ENCODE assay signal across 23 cellular contexts in genomic region chr4:73442275-73442674, GRCh38. TPM values are rescaled to one million over a fixed set of nuclear protein-coding genes. Genes with fewer than 3 reads are reported as not detected.
DNase-seq lines count a peak whose midpoint lies in the region; ATAC-seq, FAIRE-seq and TF ChIP-seq lines count a peak whose summit lies in the region.
"Had no signal": no experiment of that assay in that cellular context is flagged by ENCODE, and none has a peak within 500 bp of the region (broad histone marks: within the 10 kb centered on the region; RNA-seq: fewer than 3 reads in every experiment).

No MANE protein-coding gene starts in this region.

- H3K4me1 ChIP-seq in PC-3 (ENCODE audit: insufficient read depth, low read length) (peaks cover 20% of the 10 kb centered on the region), astrocyte (ENCODE audit: insufficient read depth, low read length) (no peaks in the 10 kb centered on the region), HepG2 (ENCODE audit: insufficient read depth, low read length) (peaks cover 67% of the 10 kb centered on the region)
- H3K4me1 ChIP-seq: BE2C had no signal

- no peak overlapping the region for H3K27ac ChIP-seq in PC-3 (ENCODE audit: low read length)
- no peak overlapping the region for H3K27ac ChIP-seq in astrocyte (ENCODE audit: low read depth, low read length)
- H3K27ac ChIP-seq in HepG2 (ENCODE audit: extremely low read length, insufficient read depth, low read length) = peak overlapping the region; percentile 64
- H3K27ac ChIP-seq: SK-N-MC had no signal

- no peak for FAIRE-seq in astrocyte (lab: Jason Lieb, UNC)
- no peak for FAIRE-seq in HepG2 (lab: Jason Lieb, UNC)
- FAIRE-seq: D721Med, GM12891 had no signal

- H3K4me2 ChIP-seq in PC-3 (ENCODE audit: low read length) (peak overlapping the region; percentile 68), astrocyte (ENCODE audit: low read length) (peak overlapping the region; percentile 12), HepG2 (ENCODE audit: low read depth, low read length) (peak overlapping the region; percentile 66)

- POLR2A ChIA-PET in PC-3 (lab: Charles Lee; ENCODE audit: unreplicated experiment) (no interaction called here), HepG2 (lab: Yijun Ruan, JAX) (no interaction called here)

- ATAC-seq in PC-3 = peak; percentile 66
- ATAC-seq in HepG2 = no peak
- ATAC-seq in SK-N-SH treated with all-trans-retinoic acid at 6 μM for 48 hours = no peak
- no peak for ATAC-seq in HG02610 (IDR thresholded peaks at IDR 0.05; ENCODE audit: unreplicated experiment)

- H3K4me1 Mint-ChIP-seq in HFFc6 (ENCODE audit: low read depth) (peaks cover 23% of the 10 kb centered on the region), astrocyte (ENCODE audit: low read depth, unreplicated experiment) (peaks cover 2% of the 10 kb centered on the region)

- intact Hi-C loops in PC-3 (cut with micrococcal nuclease) (no loop called here), HepG2 (cut with micrococcal nuclease; ENCODE audit: unreplicated experiment) (loop anchor here (10.0 kb wide), 1 partner anchor 213 kb away; no protein-coding TSS in a partner anchor)

- BruUV-seq in PC-3 (replicated peaks; lab: Mats Ljungman, UMichigan) = no TSS peak
- no TSS peak for BruUV-seq in HepG2 (replicated peaks; lab: Mats Ljungman, UMichigan)

- H3K27ac Mint-ChIP-seq in HFFc6 (no peak overlapping the region), astrocyte (ENCODE audit: unreplicated experiment) (no peak overlapping the region)
- H3K27ac Mint-ChIP-seq: H9 had no signal

- H3K9me2 ChIP-seq in PC-3 (replicated peaks; ENCODE audit: low read length) = no peaks in the 10 kb centered on the region

- H3K9me3 ChIP-seq in PC-3 (ENCODE audit: low read length) (no peaks in the 10 kb centered on the region), astrocyte (ENCODE audit: insufficient read depth, low read depth, low read length) (no peaks in the 10 kb centered on the region), HepG2 (ENCODE audit: low read length) (no peaks in the 10 kb centered on the region)
- H3K9me3 ChIP-seq: BE2C had no signal

- TF ChIP-seq CTCF in HFFc6 (IDR thresholded peaks at IDR 0.05) = no peak
- TF ChIP-seq CTCF in PC-3 (conservative IDR thresholded peaks at IDR 0.05; ENCODE audit: low read depth, low read length) = no peak
- TF ChIP-seq CTCF in astrocyte (IDR thresholded peaks at IDR 0.05; ENCODE audit: insufficient read depth, low read depth, low read length) = no peak
- no peak for TF ChIP-seq CTCF in HepG2 (CRISPR knock-in tag; IDR thresholded peaks at IDR 0.05)

- H3K9me3 Mint-ChIP-seq in HFFc6 = no peaks in the 10 kb centered on the region
- H3K9me3 Mint-ChIP-seq in astrocyte (ENCODE audit: unreplicated experiment) = no peaks in the 10 kb centered on the region
- H3K9me3 Mint-ChIP-seq: H9 had no signal

- H3K4me3 ChIP-seq in PC-3 (ENCODE audit: low read length) (peak overlapping the region; percentile 52), astrocyte (ENCODE audit: insufficient read depth, low read depth, low read length) (no peak overlapping the region), HepG2 (replicated peaks in 1 of 3; ENCODE audit: insufficient read depth in 1 of 3, low read depth in 2 of 3, low read length in 3 of 3) (peak overlapping the region in 2 of 3 experiments; percentile 29 to 48; a peak in 3 of 6 replicates)
- H3K4me3 ChIP-seq: SK-N-MC had no signal

- in situ Hi-C loops in HepG2 (cut with HindIII; ENCODE audit: extremely low pct_ligation_motif_present, low pct_unique_long_range_greater_than_20kb) = loop anchor here (5.0 kb wide), 1 partner anchor 100 kb away; no protein-coding TSS in a partner anchor

- TF ChIP-seq POLR2A in HepG2 (IDR thresholded peaks at IDR 0.05; ENCODE audit: insufficient read depth in 1 of 2, low read depth in 2 of 2, low read length in 2 of 2) = peak in 1 of 2 experiments; percentile 44; a peak in 1 of 4 replicates

- peaks cover 6% of the 10 kb centered on the region; the same call in 1 of the 2 replicates for H3K27me3 ChIP-seq in PC-3 (ENCODE audit: low read length)
- no peaks in the 10 kb centered on the region for H3K27me3 ChIP-seq in astrocyte (ENCODE audit: insufficient read depth, low read length)
- H3K27me3 ChIP-seq in HepG2 (ENCODE audit: control insufficient read depth in 1 of 2, insufficient read depth in 2 of 2, low read length in 2 of 2) = no peaks in the 10 kb centered on the region

- H3K27me3 Mint-ChIP-seq in HFFc6 (ENCODE audit: insufficient read depth) (no peaks in the 10 kb centered on the region), astrocyte (ENCODE audit: low read depth, unreplicated experiment) (peaks cover 3% of the 10 kb centered on the region)

- H3K9ac ChIP-seq in PC-3 (ENCODE audit: low read length) (no peak overlapping the region), astrocyte (ENCODE audit: low read length) (no peak overlapping the region), HepG2 (ENCODE audit: insufficient read depth, low read depth, low read length) (peak overlapping the region; percentile 36; the same call in 1 of the 2 replicates)

- H3K79me2 ChIP-seq in PC-3 (ENCODE audit: low read length) (no peaks in the 10 kb centered on the region), astrocyte (ENCODE audit: insufficient read depth, low read length) (no peaks in the 10 kb centered on the region), HepG2 (ENCODE audit: insufficient read depth, low read length) (peaks cover 47% of the 10 kb centered on the region)

- H3K4me3 Mint-ChIP-seq in HFFc6 (peak overlapping the region; percentile 78), astrocyte (ENCODE audit: unreplicated experiment) (no peak overlapping the region)
- H3K4me3 Mint-ChIP-seq: H9 had no signal

- no peak for TF ChIP-seq RAD21 in HepG2 (CRISPR knock-in tag; IDR thresholded peaks at IDR 0.05)

- H2AFZ ChIP-seq in PC-3 (ENCODE audit: low read length) (peak overlapping the region; percentile 19; the same call in 1 of the 2 replicates), astrocyte (ENCODE audit: low read depth, low read length) (no peak overlapping the region), HepG2 (ENCODE audit: low read length) (no peak overlapping the region)

- no peaks in the 10 kb centered on the region for H3F3A ChIP-seq in PC-3 (ENCODE audit: low read length, unreplicated experiment)

- CTCF ChIA-PET in PC-3 (lab: Charles Lee) (interaction anchor here (1.0 kb wide), 1 partner anchor 101 kb away, joined by 6 read pairs; no protein-coding TSS in a partner anchor), HepG2 (lab: Yijun Ruan, JAX; ENCODE audit: low intra/inter-chr PET ratio, low total read pairs) (interaction anchor here (1.3 kb wide), 1 partner anchor 100 kb away, joined by 5 read pairs; no protein-coding TSS in a partner anchor)

- H3K36me3 Mint-ChIP-seq in HFFc6 (ENCODE audit: low read depth) = no peaks in the 10 kb centered on the region
- H3K36me3 Mint-ChIP-seq in astrocyte (ENCODE audit: low read depth, unreplicated experiment) = no peaks in the 10 kb centered on the region

- WGBS in HepG2 (ENCODE audit: low lambda C conversion rate) = 51% methylated on average over 5 of the region's 5 CpGs

- H3K36me3 ChIP-seq in PC-3 (ENCODE audit: low read depth, low read length) (no peaks in the 10 kb centered on the region), astrocyte (ENCODE audit: insufficient read depth, low read length) (no peaks in the 10 kb centered on the region), HepG2 (replicated peaks in 1 of 2; ENCODE audit: control insufficient read depth in 1 of 2, insufficient read depth in 2 of 2, low read length in 2 of 2) (peaks cover 6 to 34% of the 10 kb centered on the region in 2 experiments)
- H3K36me3 ChIP-seq: BE2C had no signal

- DNase-seq in HFFc6 = no peak
- peak; percentile 56 for DNase-seq in PC-3
- DNase-seq in astrocyte (ENCODE audit: low read depth) = no peak
- DNase-seq in HepG2 (ENCODE audit: low spot score) = no peak
- DNase-seq in stimulated activated naive CD4-positive, alpha-beta T cell (lab: John Stamatoyannopoulos, UW) = no peak
- DNase-seq in DMS79 treated with DMSO at 0.1 percent for 48 hours (lab: John Stamatoyannopoulos, UW) = no peak
- DNase-seq: BE2C, DMS79, H9, KBM-7, NCI-H1105, NCI-H146, NCI-H2029, NCI-H226, NCI-H774, SHP77 had no signal

- H4K20me1 ChIP-seq in PC-3 (ENCODE audit: low read length) (no peaks in the 10 kb centered on the region), astrocyte (ENCODE audit: insufficient read depth, low read length) (no peaks in the 10 kb centered on the region), HepG2 (ENCODE audit: insufficient read depth, low read length) (peaks cover 9% of the 10 kb centered on the region; the same call in 1 of the 2 replicates)

- no peak for TF ChIP-seq EP300 in HepG2 (IDR thresholded peaks at IDR 0.05; ENCODE audit: low read depth in 2 of 2, low read length in 2 of 2)
- TF ChIP-seq EP300 in HepG2 (CRISPR knock-in tag; IDR thresholded peaks at IDR 0.05; ENCODE audit: borderline replicate concordance) = no peak

RNA-seq across cellular contexts. Expression of gene AFP, which starts 6.3 kb away (rescaled TPM):
- total RNA-seq in HFFc6 (2021; fragmentation: NEBNext Ultra II Directional; extraction: Animal tissue kit (Norgen Biotek cat#: 25700)) = 1 to 10 TPM; 1.6 to 2.9 (median 2.5) TPM
- total RNA-seq in PC-3 (2014; rRNA removed) (0.40 TPM in 1 of 2 replicates, not detected in the other), astrocyte (8.6 and 11.3 TPM in 2 replicates), HepG2 (2016; rRNA removed; fragmentation: Illumina TruSeq; extraction: Trizol) (4,406 and 9,434 TPM in 2 replicates)
- 859 and 984 TPM in 2 replicates for total RNA-seq in HepG2 (2016; cell fraction: cytosol; rRNA removed; fragmentation: Illumina TruSeq; extraction: Trizol; ENCODE audit: low read depth)
- 4,328 and 8,879 TPM in 2 replicates for total RNA-seq in HepG2 (2016; cell fraction: insoluble cytoplasmic fraction; rRNA removed; fragmentation: Illumina TruSeq; extraction: Trizol)
- total RNA-seq in HepG2 (2016; cell fraction: membrane; rRNA removed; fragmentation: Illumina TruSeq; extraction: Trizol) = 1,470 and 1,653 TPM in 2 replicates
- total RNA-seq in HepG2 (2016; cell fraction: nucleus; rRNA removed; fragmentation: Illumina TruSeq; extraction: Trizol) = 6,106 and 7,724 TPM in 2 replicates
- polyA plus RNA-seq in HepG2 (2011; rRNA removed) = 12,657 and 13,105 TPM in 2 replicates
- 10,032 and 12,863 TPM in 2 replicates for polyA plus RNA-seq in HepG2 (2011; cell fraction: cytosol; rRNA removed)
- polyA plus RNA-seq in HepG2 (2011; cell fraction: nucleus; rRNA removed) = 3,859 and 4,411 TPM in 2 replicates
- 15,767 and 21,683 TPM in 2 replicates for polyA plus RNA-seq in HepG2 (2012)
- polyA plus RNA-seq in HepG2 (2016; cell fraction: cytosol; fragmentation: Illumina TruSeq; extraction: Trizol; ENCODE audit: low read depth) = 881 and 929 TPM in 2 replicates
- polyA plus RNA-seq in HepG2 (2016; cell fraction: insoluble cytoplasmic fraction; fragmentation: Illumina TruSeq; extraction: Trizol; ENCODE audit: low read depth) = 4,042 and 4,098 TPM in 2 replicates
- 1,126 and 1,308 TPM in 2 replicates for polyA plus RNA-seq in HepG2 (2016; cell fraction: membrane; fragmentation: Illumina TruSeq; extraction: Trizol; ENCODE audit: low read depth)
- polyA plus RNA-seq in HepG2 (2016; cell fraction: nucleus; fragmentation: Illumina TruSeq; extraction: Trizol; ENCODE audit: insufficient read depth, low read depth) = 10,518 and 11,638 TPM in 2 replicates
- polyA minus RNA-seq in HepG2 (2011; rRNA and poly(A)+ RNA removed; ENCODE audit: low replicate concordance) = 1.4 and 2,561 TPM in 2 replicates
- 2,774 and 4,050 TPM in 2 replicates for polyA minus RNA-seq in HepG2 (2011; cell fraction: cytosol; rRNA and poly(A)+ RNA removed)
- 1,510 and 2,631 TPM in 2 replicates for polyA minus RNA-seq in HepG2 (2011; cell fraction: nucleus; rRNA and poly(A)+ RNA removed)
- total RNA-seq: A673, OCI-LY7 had no signal

RNA-seq across cellular contexts. Expression of gene ALB, which starts 38.2 kb away (rescaled TPM):
- not detected for total RNA-seq in HFFc6 (2021; fragmentation: NEBNext Ultra II Directional; extraction: Animal tissue kit (Norgen Biotek cat#: 25700))
- total RNA-seq in PC-3 (2014; rRNA removed) = 0.22 TPM in 1 of 2 replicates, not detected in the other
- 0.75 TPM in 1 of 2 replicates, not detected in the other for total RNA-seq in astrocyte
- 10,101 and 22,625 TPM in 2 replicates for total RNA-seq in HepG2 (2016; rRNA removed; fragmentation: Illumina TruSeq; extraction: Trizol)
- total RNA-seq in HepG2 (2016; cell fraction: cytosol; rRNA removed; fragmentation: Illumina TruSeq; extraction: Trizol; ENCODE audit: low read depth) = 1,763 and 1,983 TPM in 2 replicates
- total RNA-seq in HepG2 (2016; cell fraction: insoluble cytoplasmic fraction; rRNA removed; fragmentation: Illumina TruSeq; extraction: Trizol) = 10,071 and 21,691 TPM in 2 replicates
- 2,665 and 3,098 TPM in 2 replicates for total RNA-seq in HepG2 (2016; cell fraction: membrane; rRNA removed; fragmentation: Illumina TruSeq; extraction: Trizol)
- 14,455 and 17,797 TPM in 2 replicates for total RNA-seq in HepG2 (2016; cell fraction: nucleus; rRNA removed; fragmentation: Illumina TruSeq; extraction: Trizol)
- polyA plus RNA-seq in HepG2 (2011; rRNA removed) = 22,205 and 22,259 TPM in 2 replicates
- polyA plus RNA-seq in HepG2 (2011; cell fraction: cytosol; rRNA removed) = 10,343 and 19,758 TPM in 2 replicates
- polyA plus RNA-seq in HepG2 (2011; cell fraction: nucleus; rRNA removed) = 4,838 and 7,133 TPM in 2 replicates
- 30,113 and 41,157 TPM in 2 replicates for polyA plus RNA-seq in HepG2 (2012)
- polyA plus RNA-seq in HepG2 (2016; cell fraction: cytosol; fragmentation: Illumina TruSeq; extraction: Trizol; ENCODE audit: low read depth) = 1,641 and 1,730 TPM in 2 replicates
- 9,271 and 9,564 TPM in 2 replicates for polyA plus RNA-seq in HepG2 (2016; cell fraction: insoluble cytoplasmic fraction; fragmentation: Illumina TruSeq; extraction: Trizol; ENCODE audit: low read depth)
- polyA plus RNA-seq in HepG2 (2016; cell fraction: membrane; fragmentation: Illumina TruSeq; extraction: Trizol; ENCODE audit: low read depth) = 1,898 and 2,256 TPM in 2 replicates
- 21,168 and 22,798 TPM in 2 replicates for polyA plus RNA-seq in HepG2 (2016; cell fraction: nucleus; fragmentation: Illumina TruSeq; extraction: Trizol; ENCODE audit: insufficient read depth, low read depth)
- 2.4 and 3,693 TPM in 2 replicates for polyA minus RNA-seq in HepG2 (2011; rRNA and poly(A)+ RNA removed; ENCODE audit: low replicate concordance)
- polyA minus RNA-seq in HepG2 (2011; cell fraction: cytosol; rRNA and poly(A)+ RNA removed) = 6,095 and 10,549 TPM in 2 replicates
- polyA minus RNA-seq in HepG2 (2011; cell fraction: nucleus; rRNA and poly(A)+ RNA removed) = 3,995 and 8,747 TPM in 2 replicates
- total RNA-seq: A673, H9, OCI-LY7 had no signal

RNA-seq across cellular contexts. Expression of gene AFM, which starts 39.3 kb away (rescaled TPM):
- not detected for total RNA-seq in HFFc6 (2021; fragmentation: NEBNext Ultra II Directional; extraction: Animal tissue kit (Norgen Biotek cat#: 25700))
- not detected in 2 replicates for total RNA-seq in PC-3 (2014; rRNA removed)
- total RNA-seq in astrocyte = not detected in 2 replicates
- 0.79 and 1.8 TPM in 2 replicates for total RNA-seq in HepG2 (2016; rRNA removed; fragmentation: Illumina TruSeq; extraction: Trizol)
- total RNA-seq in HepG2 (2016; cell fraction: cytosol; rRNA removed; fragmentation: Illumina TruSeq; extraction: Trizol; ENCODE audit: low read depth) = 0.18 and 0.30 TPM in 2 replicates
- total RNA-seq in HepG2 (2016; cell fraction: insoluble cytoplasmic fraction; rRNA removed; fragmentation: Illumina TruSeq; extraction: Trizol) = 0.67 and 1.9 TPM in 2 replicates
- 0.31 and 0.34 TPM in 2 replicates for total RNA-seq in HepG2 (2016; cell fraction: membrane; rRNA removed; fragmentation: Illumina TruSeq; extraction: Trizol)
- total RNA-seq in HepG2 (2016; cell fraction: nucleus; rRNA removed; fragmentation: Illumina TruSeq; extraction: Trizol) = 4.4 and 4.6 TPM in 2 replicates
- polyA plus RNA-seq in HepG2 (2011; rRNA removed) = 0.13 TPM in 2 replicates
- 0.08 TPM in 1 of 2 replicates, not detected in the other for polyA plus RNA-seq in HepG2 (2011; cell fraction: cytosol; rRNA removed)
- 0.09 and 0.21 TPM in 2 replicates for polyA plus RNA-seq in HepG2 (2011; cell fraction: nucleus; rRNA removed)
- 0.15 and 0.17 TPM in 2 replicates for polyA plus RNA-seq in HepG2 (2012)
- polyA plus RNA-seq in HepG2 (2016; cell fraction: cytosol; fragmentation: Illumina TruSeq; extraction: Trizol; ENCODE audit: low read depth) = 0.18 and 0.36 TPM in 2 replicates
- 0.75 and 1.1 TPM in 2 replicates for polyA plus RNA-seq in HepG2 (2016; cell fraction: insoluble cytoplasmic fraction; fragmentation: Illumina TruSeq; extraction: Trizol; ENCODE audit: low read depth)
- 0.37 and 0.42 TPM in 2 replicates for polyA plus RNA-seq in HepG2 (2016; cell fraction: membrane; fragmentation: Illumina TruSeq; extraction: Trizol; ENCODE audit: low read depth)
- 7.2 and 7.4 TPM in 2 replicates for polyA plus RNA-seq in HepG2 (2016; cell fraction: nucleus; fragmentation: Illumina TruSeq; extraction: Trizol; ENCODE audit: insufficient read depth, low read depth)
- polyA minus RNA-seq in HepG2 (2011; rRNA and poly(A)+ RNA removed; ENCODE audit: low replicate concordance) = not detected in 2 replicates
- not detected in 2 replicates for polyA minus RNA-seq in HepG2 (2011; cell fraction: cytosol; rRNA and poly(A)+ RNA removed)
- polyA minus RNA-seq in HepG2 (2011; cell fraction: nucleus; rRNA and poly(A)+ RNA removed) = 0.13 and 0.25 TPM in 2 replicates
- total RNA-seq: A673, H9, OCI-LY7 had no signal

Comparison
In these comparisons a context has a peak if more than half of its experiments do, and no peak if none do; other contexts are left out.
1. H3K4me2 ChIP-seq: peak in every context shown above with its lines; median percentile 68 in PC-3; 66 in HepG2; 12 in astrocyte.
2. RNA of gene AFP, which starts 6.3 kb away (total RNA-seq): 859 to 9,434 TPM in HepG2; 8.6 to 11.3 TPM in astrocyte, 1.6 to 2.9 TPM in HFFc6 and 0.40 TPM in PC-3; every median in the first group is over 10 times any median in the second.
3. RNA of gene ALB, which starts 38.2 kb away (total RNA-seq): 1,763 to 22,625 TPM in HepG2; 0.22 TPM in PC-3, 0.75 TPM in astrocyte and not detected in HFFc6; every median in the first group is over 1,000 times any median in the second.